16 cellular contexts compared by ENCODE assay signal in the genomic region with DNA sequence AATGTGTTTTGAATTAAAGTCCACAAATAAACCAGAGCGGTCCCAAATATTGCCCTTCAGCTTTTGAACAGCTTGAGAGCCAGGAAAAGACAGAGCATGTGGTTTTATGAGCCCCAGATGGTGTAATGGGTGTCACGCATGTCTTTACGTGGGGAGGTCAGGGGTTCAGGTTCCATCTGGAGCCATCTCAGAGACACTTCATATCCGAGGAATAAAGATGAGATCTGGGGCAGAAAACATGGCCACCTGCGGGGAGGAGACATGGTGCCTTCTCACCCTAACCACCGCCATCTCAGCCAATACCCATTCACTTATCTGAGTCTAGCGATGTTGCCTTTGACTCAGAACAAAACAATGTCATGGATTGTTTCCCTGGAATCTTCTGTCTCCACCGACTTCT. TPM values are rescaled to one million over a fixed set of nuclear protein-coding genes. Genes with fewer than 3 reads are reported as not detected.
DNase-seq lines count a peak whose midpoint lies in the region; ATAC-seq and TF ChIP-seq lines count a peak whose summit lies in the region.
"Had no signal": no experiment of that assay in that cellular context is flagged by ENCODE, and none has a peak within 500 bp of the region (broad histone marks: within the 10 kb centered on the region; RNA-seq: fewer than 3 reads in every experiment).

No MANE protein-coding gene starts in this region.

- no peak for ATAC-seq in HG03565 (IDR thresholded peaks at IDR 0.05; ENCODE audit: unreplicated experiment)
- ATAC-seq: stimulated activated naive B cell treated with anti-CD40 and anti-IgM and Interleukin-4, amounts not matched to agents 10 μg/mL and 1 μg/mL and 100 μg/mL, for 72 hours; T-helper 17 cell had no signal

- H3K4me1 ChIP-seq in SJSA1 (replicated peaks): peaks cover 15% of the 10 kb centered on the region
- H3K4me1 ChIP-seq: sigmoid colon had no signal

- H3K4me3 ChIP-seq in SJSA1 (no peak overlapping the region), fibroblast of mammary gland (ENCODE audit: control insufficient read depth, low read depth, low read length) (peak overlapping the region; percentile 13)
- H3K4me3 ChIP-seq: sigmoid colon had no signal

- TF ChIP-seq CTCF in fibroblast of mammary gland (conservative IDR thresholded peaks at IDR 0.05; ENCODE audit: control insufficient read depth, insufficient read depth, low read depth, low read length): no peak

- H3K36me3 ChIP-seq in SJSA1: no peaks in the 10 kb centered on the region
- H3K36me3 ChIP-seq: sigmoid colon had no signal

- DNase-seq in ELR (ENCODE audit: low read depth) (peak; percentile 46), SJSA1 (ENCODE audit: low read depth in 1 of 2, low spot score in 2 of 2) (peak; percentile 58 to 69), fibroblast of mammary gland (ENCODE audit: low read depth) (peak; percentile 86), smooth muscle cell of the brain vasculature (ENCODE audit: low read depth, low spot score) (peak; percentile 43), islet precursor cell (no peak), germinal center (ENCODE audit: low spot score) (no peak)
- DNase-seq: activated CD4-positive, CD25-positive, alpha-beta regulatory T cell; CD4-positive, alpha-beta memory T cell; effector memory CD4-positive, alpha-beta T cell; midbrain; NCI-H2081; RPMI8226; sigmoid colon; stimulated activated naive B cell treated with anti-CD40 and anti-IgM and Interleukin-4, amounts not matched to agents 10 μg/mL and 1 μg/mL and 100 μg/mL, for 72 hours; T-helper 17 cell had no signal

- no peaks in the 10 kb centered on the region for H3K27me3 ChIP-seq in SJSA1 (replicated peaks)
- H3K27me3 ChIP-seq: sigmoid colon had no signal

- H3K9me3 ChIP-seq in SJSA1 (replicated peaks): no peaks in the 10 kb centered on the region
- H3K9me3 ChIP-seq: sigmoid colon had no signal

- H3K27ac ChIP-seq in SJSA1: peak overlapping the region; percentile 58
- H3K27ac ChIP-seq: sigmoid colon had no signal

RNA-seq across cellular contexts. Expression of a gene that starts 42.6 kb away (rescaled TPM):
- total RNA-seq in SJSA1 (2014; rRNA removed; shearing (Covaris generic)): 0.44 and 0.66 TPM in 2 replicates

Comparison
In these comparisons a context has a peak if more than half of its experiments do, and no peak if none do; other contexts are left out.
1. DNase-seq: peak in ELR (single experiment), SJSA1 (2 of 2), fibroblast of mammary gland (single experiment) and smooth muscle cell of the brain vasculature (single experiment); none in islet precursor cell (single experiment) and germinal center (single experiment).